In the genomic region with DNA sequence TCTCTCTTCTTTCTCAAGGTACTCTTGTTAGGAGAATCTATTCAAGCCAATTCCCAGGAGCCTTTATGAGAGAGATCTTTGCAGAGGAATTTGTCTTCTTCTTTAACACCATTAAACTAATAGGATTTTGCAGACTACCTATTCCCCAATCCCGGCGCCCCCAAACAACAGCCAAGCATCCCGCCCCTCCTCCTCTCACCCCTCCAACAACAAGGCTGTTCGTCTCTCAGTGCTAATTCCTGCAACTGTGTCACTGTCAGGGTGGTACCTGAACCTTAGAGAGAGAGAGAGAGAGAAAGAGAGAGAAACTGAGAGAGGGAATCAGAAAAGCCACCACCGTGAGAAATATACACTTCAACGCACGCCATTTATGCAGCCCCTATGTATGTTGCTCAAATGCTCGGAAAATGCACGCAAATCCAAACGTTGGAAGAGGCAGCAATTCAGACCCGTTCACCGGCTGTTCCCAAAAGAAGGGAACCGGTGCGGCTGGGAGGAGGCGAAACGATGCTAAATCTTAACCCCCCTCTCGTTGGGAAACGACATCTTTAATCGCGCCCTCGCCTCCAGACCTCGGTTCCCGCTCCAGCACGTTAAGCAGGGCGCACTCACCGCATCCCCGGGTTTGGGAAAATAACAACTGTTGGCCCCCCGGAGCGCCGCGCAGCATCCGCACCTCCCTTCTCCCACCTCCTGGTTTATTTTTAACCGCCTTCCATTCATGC, we compare ENCODE assay signal across 20 cellular contexts. TPM values are rescaled to one million over a fixed set of nuclear protein-coding genes. Genes with fewer than 3 reads are reported as not detected.
DNase-seq lines count a peak whose midpoint lies in the region; ATAC-seq and TF ChIP-seq lines count a peak whose summit lies in the region.
"Had no signal": no experiment of that assay in that cellular context is flagged by ENCODE, and none has a peak within 500 bp of the region (broad histone marks: within the 10 kb centered on the region; RNA-seq: fewer than 3 reads in every experiment).

No MANE protein-coding gene starts in this region.

- H3K27me3 ChIP-seq in HUES64 (ENCODE audit: insufficient read depth, low read length) (peaks cover 100% of the 10 kb centered on the region), iPS-15b (ENCODE audit: control insufficient read depth, insufficient read depth, low read length) (peaks cover 94% of the 10 kb centered on the region), suprapubic skin (peaks cover 44% of the 10 kb centered on the region)
- H3K27me3 ChIP-seq in CD4-positive, alpha-beta memory T cell (ENCODE audit: insufficient read depth, low read length), result no peaks in the 10 kb centered on the region
- H3K27me3 ChIP-seq: BLaER1 treated with 17β-estradiol and CSF1 and Interleukin-3, amounts not matched to agents 10 nM and 100 nM; vagina had no signal

- no peak for TF ChIP-seq EP300 in suprapubic skin (IDR thresholded peaks at IDR 0.05)

- H3K9me3 ChIP-seq in HUES64 (ENCODE audit: insufficient read depth, low read depth, low read length) (no peaks in the 10 kb centered on the region), iPS-15b (ENCODE audit: control insufficient read depth, insufficient read depth, low read length) (no peaks in the 10 kb centered on the region), suprapubic skin (no peaks in the 10 kb centered on the region)
- H3K9me3 ChIP-seq in CD4-positive, alpha-beta memory T cell (ENCODE audit: control insufficient read depth in 1 of 2, low read length in 2 of 2), result no peaks in the 10 kb centered on the region
- H3K9me3 ChIP-seq: esophagus squamous epithelium, vagina had no signal

- POLR2A ChIA-PET in CD4-positive, alpha-beta memory T cell (lab: Charles Lee; ENCODE audit: partially characterized antibody), result no interaction called here

- in situ Hi-C loops in astrocyte of the cerebellum (cut with HindIII; ENCODE audit: low sequenced_read_pairs), result no loop called here

- peaks cover 3% of the 10 kb centered on the region for H3K9me3 Mint-ChIP-seq in activated T-helper 17 cell treated with anti-CD3 and anti-CD28 coated beads, Interleukin-2, amount 50 U/mL, for 72 hours
- H3K9me3 Mint-ChIP-seq in CD4-positive, alpha-beta memory T cell, result peaks cover under 1 to 13% (median 9%) of the 10 kb centered on the region in 8 donors
- H3K9me3 Mint-ChIP-seq: activated CD8-positive, alpha-beta T cell treated with anti-CD3 and anti-CD28 coated beads for 36 hours; activated T-helper 1 cell treated with anti-CD3 and anti-CD28 coated beads, Interleukin-12 subunit alpha, Interleukin-12 subunit beta, Interleukin-2, Interleukin-4 antibody, amounts not matched to agents 30 ng/mL and 10 ng/mL and 1 ng/mL, durations not matched to agents 14 hours and 24 hours and 36 hours; stimulated activated memory B cell treated with anti-CD40 and anti-IgM and Interleukin-4, amounts not matched to agents 10 μg/mL and 1 μg/mL and 100 μg/mL, for 72 hours had no signal

- no peak overlapping the region for H3K27ac ChIP-seq in HUES64 (ENCODE audit: low read depth, low read length)
- no peak overlapping the region for H3K27ac ChIP-seq in suprapubic skin
- no peak overlapping the region for H3K27ac ChIP-seq in CD4-positive, alpha-beta memory T cell (ENCODE audit: low read depth, low read length)
- H3K27ac ChIP-seq: BLaER1 treated with 17β-estradiol and CSF1 and Interleukin-3, amounts not matched to agents 10 nM and 100 nM; esophagus squamous epithelium; SK-N-MC; vagina had no signal

- ATAC-seq in HG03280 (IDR thresholded peaks at IDR 0.05; ENCODE audit: unreplicated experiment), result no peak
- no peak for ATAC-seq in activated T-helper 17 cell treated with anti-CD3 and anti-CD28 coated beads, Interleukin-2, amount 50 U/mL, for 72 hours (replicated peaks)
- ATAC-seq: activated CD8-positive, alpha-beta T cell treated with anti-CD3 and anti-CD28 coated beads for 36 hours; stimulated activated memory B cell treated with anti-CD40 and anti-IgM and Interleukin-4, amounts not matched to agents 10 μg/mL and 1 μg/mL and 100 μg/mL, for 72 hours had no signal

- H3K4me1 ChIP-seq in HUES64 (ENCODE audit: insufficient read depth, low read length), result peaks cover 7% of the 10 kb centered on the region
- H3K4me1 ChIP-seq in iPS-15b (ENCODE audit: control insufficient read depth, insufficient read depth, low read length), result peaks cover 2% of the 10 kb centered on the region
- H3K4me1 ChIP-seq in suprapubic skin, result peaks cover 15% of the 10 kb centered on the region
- no peaks in the 10 kb centered on the region for H3K4me1 ChIP-seq in CD4-positive, alpha-beta memory T cell (ENCODE audit: insufficient read depth, low read length)
- H3K4me1 ChIP-seq: BLaER1 treated with 17β-estradiol and CSF1 and Interleukin-3, amounts not matched to agents 10 nM and 100 nM had no signal

- no peak overlapping the region for H3K27ac Mint-ChIP-seq in activated T-helper 17 cell treated with anti-CD3 and anti-CD28 coated beads, Interleukin-2, amount 50 U/mL, for 72 hours
- no peak overlapping the region for H3K27ac Mint-ChIP-seq in CD4-positive, alpha-beta memory T cell
- H3K27ac Mint-ChIP-seq: activated CD8-positive, alpha-beta T cell treated with anti-CD3 and anti-CD28 coated beads for 36 hours; activated T-helper 1 cell treated with anti-CD3 and anti-CD28 coated beads, Interleukin-12 subunit alpha, Interleukin-12 subunit beta, Interleukin-2, Interleukin-4 antibody, amounts not matched to agents 30 ng/mL and 10 ng/mL and 1 ng/mL, durations not matched to agents 14 hours and 24 hours and 36 hours; stimulated activated memory B cell treated with anti-CD40 and anti-IgM and Interleukin-4, amounts not matched to agents 10 μg/mL and 1 μg/mL and 100 μg/mL, for 72 hours had no signal

- peak overlapping the region; percentile 43; the same call in 1 of the 2 replicates for H3K4me3 ChIP-seq in HUES64 (ENCODE audit: low read length)
- peak overlapping the region; percentile 41 for H3K4me3 ChIP-seq in astrocyte of the cerebellum (ENCODE audit: low read depth, low read length)
- peak overlapping the region; percentile 53 for H3K4me3 ChIP-seq in iPS-15b (ENCODE audit: low read depth, low read length)
- H3K4me3 ChIP-seq in suprapubic skin, result peak overlapping the region; percentile 43
- no peak overlapping the region for H3K4me3 ChIP-seq in CD4-positive, alpha-beta memory T cell (ENCODE audit: low read length in 2 of 2)
- H3K4me3 ChIP-seq: BLaER1 treated with 17β-estradiol and CSF1 and Interleukin-3, amounts not matched to agents 10 nM and 100 nM had no signal

- intact Hi-C loops in CD4-positive, alpha-beta memory T cell (cut with micrococcal nuclease), result no loop called here

- H3K36me3 Mint-ChIP-seq in activated T-helper 17 cell treated with anti-CD3 and anti-CD28 coated beads, Interleukin-2, amount 50 U/mL, for 72 hours (ENCODE audit: low read depth), result no peaks in the 10 kb centered on the region
- H3K36me3 Mint-ChIP-seq in CD4-positive, alpha-beta memory T cell, result no peaks in the 10 kb centered on the region
- H3K36me3 Mint-ChIP-seq: stimulated activated memory B cell treated with anti-CD40 and anti-IgM and Interleukin-4, amounts not matched to agents 10 μg/mL and 1 μg/mL and 100 μg/mL, for 72 hours had no signal

- TF ChIP-seq POLR2A in suprapubic skin (IDR thresholded peaks at IDR 0.05), result no peak

- DNase-seq in astrocyte of the cerebellum (ENCODE audit: low read depth) (no peak), suprapubic skin (ENCODE audit: low spot score in 2 of 2) (no peak)
- no peak for DNase-seq in CD4-positive, alpha-beta memory T cell
- DNase-seq: activated CD8-positive, alpha-beta T cell treated with anti-CD3 and anti-CD28 coated beads for 36 hours; cortex of kidney; esophagus squamous epithelium; HCEC 1CT; NCI-H2227 treated with DMSO at 0.1 percent for 48 hours; OCI-M1; small intestine had no signal

- WGBS in HUES64, result 5% methylated on average over 33 of the region's 33 CpGs
- 7% methylated on average over 33 of the region's 33 CpGs for WGBS in suprapubic skin

- CTCF ChIA-PET in CD4-positive, alpha-beta memory T cell (lab: Charles Lee; ENCODE audit: partially characterized antibody), result no interaction called here

- H3K36me3 ChIP-seq in HUES64 (ENCODE audit: insufficient read depth, low read length) (no peaks in the 10 kb centered on the region), iPS-15b (ENCODE audit: control insufficient read depth, insufficient read depth, low read length) (no peaks in the 10 kb centered on the region), suprapubic skin (no peaks in the 10 kb centered on the region)
- H3K36me3 ChIP-seq in CD4-positive, alpha-beta memory T cell (ENCODE audit: insufficient read depth, low read length), result no peaks in the 10 kb centered on the region
- H3K36me3 ChIP-seq: BLaER1 treated with 17β-estradiol and CSF1 and Interleukin-3, amounts not matched to agents 10 nM and 100 nM; esophagus squamous epithelium; vagina had no signal

- peaks cover 20% of the 10 kb centered on the region for H3K27me3 Mint-ChIP-seq in activated T-helper 17 cell treated with anti-CD3 and anti-CD28 coated beads, Interleukin-2, amount 50 U/mL, for 72 hours
- H3K27me3 Mint-ChIP-seq in CD4-positive, alpha-beta memory T cell, result peaks cover 18 to 24% of the 10 kb centered on the region in 2 donors

- H3K4me3 Mint-ChIP-seq in activated T-helper 17 cell treated with anti-CD3 and anti-CD28 coated beads, Interleukin-2, amount 50 U/mL, for 72 hours, result no peak overlapping the region
- no peak overlapping the region for H3K4me3 Mint-ChIP-seq in CD4-positive, alpha-beta memory T cell
- H3K4me3 Mint-ChIP-seq: activated CD8-positive, alpha-beta T cell treated with anti-CD3 and anti-CD28 coated beads for 36 hours; activated T-helper 1 cell treated with anti-CD3 and anti-CD28 coated beads, Interleukin-12 subunit alpha, Interleukin-12 subunit beta, Interleukin-2, Interleukin-4 antibody, amounts not matched to agents 30 ng/mL and 10 ng/mL and 1 ng/mL, durations not matched to agents 14 hours and 24 hours and 36 hours; stimulated activated memory B cell treated with anti-CD40 and anti-IgM and Interleukin-4, amounts not matched to agents 10 μg/mL and 1 μg/mL and 100 μg/mL, for 72 hours had no signal

- H3K9ac ChIP-seq in HUES64 (ENCODE audit: low read depth, low read length) (no peak overlapping the region), iPS-15b (ENCODE audit: low read depth, low read length) (no peak overlapping the region)
- H3K9ac ChIP-seq: BLaER1 treated with 17β-estradiol and CSF1 and Interleukin-3, amounts not matched to agents 10 nM and 100 nM had no signal

- no peaks in the 10 kb centered on the region for H3K4me1 Mint-ChIP-seq in activated T-helper 17 cell treated with anti-CD3 and anti-CD28 coated beads, Interleukin-2, amount 50 U/mL, for 72 hours
- no peaks in the 10 kb centered on the region for H3K4me1 Mint-ChIP-seq in CD4-positive, alpha-beta memory T cell
- H3K4me1 Mint-ChIP-seq: stimulated activated memory B cell treated with anti-CD40 and anti-IgM and Interleukin-4, amounts not matched to agents 10 μg/mL and 1 μg/mL and 100 μg/mL, for 72 hours had no signal

- no peak for TF ChIP-seq CTCF in astrocyte of the cerebellum (IDR thresholded peaks at IDR 0.05; ENCODE audit: low read depth, low read length, missing control alignments)
- TF ChIP-seq CTCF in suprapubic skin (IDR thresholded peaks at IDR 0.05), result no peak

RNA-seq across cellular contexts. Expression of a gene that starts 0.9 kb away (rescaled TPM):
- polyA plus RNA-seq in HUES64 (2013, experiment 1 of 2), result not detected
- not detected for polyA plus RNA-seq in HUES64 (2013, experiment 2 of 2)
- total RNA-seq in suprapubic skin, result under 1 TPM; 0.16 to 0.95 (median 0.45) TPM
- total RNA-seq in activated T-helper 17 cell treated with anti-CD3 and anti-CD28 coated beads, Interleukin-2, amount 50 U/mL, for 72 hours, result not detected
- not detected for total RNA-seq in CD4-positive, alpha-beta memory T cell
- not detected for polyA plus RNA-seq in CD4-positive, alpha-beta memory T cell
- total RNA-seq: activated CD8-positive, alpha-beta T cell treated with anti-CD3 and anti-CD28 coated beads for 36 hours; activated T-helper 1 cell treated with anti-CD3 and anti-CD28 coated beads, Interleukin-12 subunit alpha, Interleukin-12 subunit beta, Interleukin-2, Interleukin-4 antibody, amounts not matched to agents 30 ng/mL and 10 ng/mL and 1 ng/mL, durations not matched to agents 14 hours and 24 hours and 36 hours; esophagus squamous epithelium; lung microvascular endothelial cell; vagina had no signal

Comparison
In these comparisons a context has a peak if more than half of its experiments do, and no peak if none do; other contexts are left out.
1. H3K4me3 ChIP-seq: peak in HUES64 (single experiment), astrocyte of the cerebellum (single experiment), iPS-15b (single experiment) and suprapubic skin (single experiment); none in CD4-positive, alpha-beta memory T cell (0 of 2).